Comparison of ENCODE assay signal across 20 cellular contexts in the genomic region with DNA sequence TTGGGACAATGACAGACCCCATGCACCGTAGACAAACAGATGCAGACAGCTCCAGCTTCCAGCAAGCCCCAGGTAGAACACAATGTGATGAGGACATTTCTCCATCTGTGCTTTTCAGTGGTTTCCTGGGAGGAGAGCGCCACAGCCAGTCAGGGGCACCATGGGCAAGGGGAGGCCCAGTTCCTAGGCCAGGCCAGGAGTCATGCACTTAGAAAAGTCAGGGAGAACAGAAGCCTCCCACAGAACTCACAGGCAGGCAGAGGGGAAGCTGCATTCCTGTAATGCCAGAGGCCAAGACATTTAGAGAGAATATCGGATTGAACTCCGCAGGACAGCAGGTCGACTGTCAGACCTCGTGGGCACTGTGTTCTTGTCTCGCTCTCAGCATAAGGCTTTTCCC. TPM values are rescaled to one million over a fixed set of nuclear protein-coding genes. Genes with fewer than 3 reads are reported as not detected.
A peak's percentile ranks its signal among the peaks of the same experiment; 100 is the strongest.
DNase-seq lines count a peak whose midpoint lies in the region; ATAC-seq and TF ChIP-seq lines count a peak whose summit lies in the region.
"Had no signal": no experiment of that assay in that cellular context is flagged by ENCODE, and none has a peak within 500 bp of the region (broad histone marks: within the 10 kb centered on the region; RNA-seq: fewer than 3 reads in every experiment).

No MANE protein-coding gene starts in this region.

- 58 to 62% methylated on average over 7 of the region's 7 CpGs for WGBS in heart right ventricle, 2 donors
- 73% methylated on average over 7 of the region's 7 CpGs for WGBS in hepatocyte (ENCODE audit: low lambda C conversion rate, missing lambda C conversion rate)

- no peaks in the 10 kb centered on the region for H4K20me1 ChIP-seq in hepatocyte (ENCODE audit: insufficient read depth, poor library complexity, severe bottlenecking)

- ATAC-seq in heart right ventricle (peak in 5 of 8 donors; percentile 16 to 48 (median 32)), GM21717 (IDR thresholded peaks at IDR 0.05; ENCODE audit: unreplicated experiment) (no peak)
- ATAC-seq: SK-N-SH treated with all-trans-retinoic acid at 6 μM for 48 hours had no signal

- no peaks in the 10 kb centered on the region for H3K79me2 ChIP-seq in hepatocyte

- H3K36me3 ChIP-seq in heart right ventricle (no peaks in the 10 kb centered on the region), hepatocyte (replicated peaks; ENCODE audit: insufficient read depth, low read depth) (no peaks in the 10 kb centered on the region)
- H3K36me3 ChIP-seq: BE2C had no signal

- H2AFZ ChIP-seq in hepatocyte = no peak overlapping the region
- H2AFZ ChIP-seq: PC-9 had no signal

- intact Hi-C loops in heart right ventricle (cut with DNase I) = loop anchor here in 1 of 10 donors (10.0 kb wide), 1 partner anchor 306 kb away; no protein-coding TSS in a partner anchor

- TF ChIP-seq CTCF in heart right ventricle (IDR thresholded peaks at IDR 0.05) (no peak), hepatocyte (IDR thresholded peaks at IDR 0.05; ENCODE audit: poor library complexity) (no peak)

- DNase-seq in cerebellar cortex (ENCODE audit: low spot score) (peak; percentile 18), heart right ventricle (no peak), mesenteric fat pad (ENCODE audit: low spot score) (peak; percentile 59), hepatocyte (ENCODE audit: low spot score) (no peak), NCI-H524 treated with DMSO at 0.1 percent for 48 hours (lab: John Stamatoyannopoulos, UW) (no peak)
- DNase-seq: BE2C, DMS53, GDM1, HCEC 1CT, KG1, NCI-H1092 treated with DMSO at 0.1 percent for 48 hours, NCI-H1436 treated with DMSO at 0.1 percent for 48 hours, NCI-H1930, NCI-H510A, NCI-H748 treated with DMSO at 0.1 percent for 48 hours, PC-9, RPMI8226 had no signal

- H3K4me2 ChIP-seq in hepatocyte = no peak overlapping the region
- H3K4me2 ChIP-seq: PC-9 had no signal

- peaks cover 0 to 37% (median 9%) of the 10 kb centered on the region in 9 donors for H3K4me1 ChIP-seq in heart right ventricle
- no peaks in the 10 kb centered on the region for H3K4me1 ChIP-seq in hepatocyte (ENCODE audit: insufficient read depth)
- H3K4me1 ChIP-seq: BE2C had no signal

- H3K4me3 ChIP-seq in heart right ventricle (no peak overlapping the region), hepatocyte (no peak overlapping the region)
- H3K4me3 ChIP-seq: PC-9 had no signal

- H3K27ac ChIP-seq in heart right ventricle = peak overlapping the region in 3 of 10 donors; percentile 9 to 37 (median 36)
- H3K27ac ChIP-seq in temporal lobe (ENCODE audit: low read depth, low read length) = peak overlapping the region; percentile 63
- no peak overlapping the region for H3K27ac ChIP-seq in hepatocyte
- H3K27ac ChIP-seq: PC-9 had no signal

- H3K9me3 ChIP-seq in heart right ventricle (no peaks in the 10 kb centered on the region), hepatocyte (ENCODE audit: low read depth) (no peaks in the 10 kb centered on the region)
- H3K9me3 ChIP-seq: BE2C had no signal

- no peaks in the 10 kb centered on the region for H3K9me2 ChIP-seq in hepatocyte (replicated peaks; ENCODE audit: insufficient read depth)

- peaks cover 0 to 5% (median 0%) of the 10 kb centered on the region in 7 donors for H3K27me3 ChIP-seq in heart right ventricle
- no peaks in the 10 kb centered on the region for H3K27me3 ChIP-seq in hepatocyte
- H3K27me3 ChIP-seq: BE2C had no signal

RNA-seq across cellular contexts. Expression of a gene that starts 9.2 kb away (rescaled TPM):
- total RNA-seq in heart right ventricle (10 to 100 TPM in 9 of 10 donors, 1 to 10 TPM in 1; 8.7 to 34.7 (median 22.6) TPM), mesenteric fat pad (0.77 TPM), temporal lobe (16.7 TPM), hepatocyte (1.4 and 1.5 TPM in 2 replicates)
- polyA plus RNA-seq in heart right ventricle (10 to 100 TPM in 1 of 2 donors, 1 to 10 TPM in 1; 8.6 to 13.1 TPM), hepatocyte (1.2 and 2.3 TPM in 2 replicates)

Comparison
In these comparisons a context has a peak if more than half of its experiments do, and no peak if none do; other contexts are left out.
1. DNase-seq: peak in cerebellar cortex (single experiment) and mesenteric fat pad (single experiment); none in heart right ventricle (0 of 2), hepatocyte (single experiment) and NCI-H524 treated with DMSO at 0.1 percent for 48 hours (single experiment).